ENCODE assay signal across 13 cellular contexts in the genomic region with DNA sequence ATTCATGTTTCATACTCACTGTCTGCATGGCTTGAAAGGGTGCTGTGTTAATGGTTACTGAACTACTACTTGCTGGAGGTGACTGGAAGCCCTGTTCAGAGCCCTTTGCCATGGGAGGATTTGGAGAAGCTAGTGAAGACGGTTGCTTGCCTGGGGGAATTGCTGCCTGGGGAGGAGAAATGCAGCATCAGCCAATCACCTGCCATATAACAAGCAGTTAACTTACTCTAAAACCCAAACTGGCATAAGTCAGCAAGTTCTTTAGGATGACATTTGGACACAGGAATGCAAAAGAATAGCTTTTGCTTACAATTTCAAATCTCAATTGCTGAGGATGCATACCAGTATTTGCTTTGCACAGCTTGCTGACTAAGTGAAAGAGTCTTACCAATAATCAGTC. TPM values are rescaled to one million over a fixed set of nuclear protein-coding genes. Genes with fewer than 3 reads are reported as not detected.
A peak's percentile ranks its signal among the peaks of the same experiment; 100 is the strongest.
DNase-seq lines count a peak whose midpoint lies in the region; ATAC-seq, FAIRE-seq and TF ChIP-seq lines count a peak whose summit lies in the region.
"Had no signal": no experiment of that assay in that cellular context is flagged by ENCODE, and none has a peak within 500 bp of the region (broad histone marks: within the 10 kb centered on the region; RNA-seq: fewer than 3 reads in every experiment).

No MANE protein-coding gene starts in this region.

- no peaks in the 10 kb centered on the region for H3K79me2 ChIP-seq in mesendoderm (ENCODE audit: control insufficient read depth, insufficient read depth, low read length)

- H3K56ac ChIP-seq in mesendoderm (ENCODE audit: low read length), result no peak overlapping the region

- no peak overlapping the region for H2BK15ac ChIP-seq in mesendoderm (replicated peaks; ENCODE audit: low read depth)

- no peak for FAIRE-seq in bronchial epithelial cell (lab: Jason Lieb, UNC)

- H3K4ac ChIP-seq in mesendoderm (ENCODE audit: low read depth, low read length), result no peak overlapping the region

- H2AK5ac ChIP-seq in mesendoderm (ENCODE audit: low read length), result no peak overlapping the region

- intact Hi-C loops in gastrocnemius medialis (cut with DNase I; ENCODE audit: low total_unique reads) (no loop called here), upper lobe of right lung (cut with DNase I) (no loop called here)

- H3K4me1 ChIP-seq in mesendoderm (ENCODE audit: control insufficient read depth, low read depth, low read length), result no peaks in the 10 kb centered on the region
- H3K4me1 ChIP-seq in gastrocnemius medialis, result no peaks in the 10 kb centered on the region
- H3K4me1 ChIP-seq in upper lobe of right lung, result no peaks in the 10 kb centered on the region

- no peak overlapping the region for H3K9ac ChIP-seq in mesendoderm (ENCODE audit: low read length)

- no CpG with 5 or more reads among the region's 1 CpG for WGBS in mesendoderm (ENCODE audit: extremely low coverage, insufficient coverage, low lambda C conversion rate)

- H3K36me3 ChIP-seq in bronchial epithelial cell (ENCODE audit: control insufficient read depth, insufficient read depth, low read length) (peaks cover 9% of the 10 kb centered on the region), mesendoderm (ENCODE audit: control insufficient read depth, insufficient read depth, low read length) (peaks cover 4% of the 10 kb centered on the region), gastrocnemius medialis (peaks cover 2 to 34% of the 10 kb centered on the region in 2 donors), upper lobe of right lung (peaks cover 56% of the 10 kb centered on the region)

- ATAC-seq in gastrocnemius medialis (no peak), upper lobe of right lung (no peak)
- ATAC-seq: esophagus mucosa had no signal

- H4K8ac ChIP-seq in mesendoderm (ENCODE audit: low read depth, low read length), result no peak overlapping the region

- H2BK5ac ChIP-seq in mesendoderm (ENCODE audit: low read length), result no peak overlapping the region

- TF ChIP-seq POLR2A in gastrocnemius medialis (IDR thresholded peaks at IDR 0.05), result no peak

- DNase-seq in AG20443 (ENCODE audit: low spot score), result peak; percentile 67
- peak; percentile 92 for DNase-seq in M059J (ENCODE audit: low read depth)
- DNase-seq in bronchial epithelial cell (ENCODE audit: low read depth), result peak; percentile 43
- peak; percentile 69 for DNase-seq in mesendoderm
- no peak for DNase-seq in gastrocnemius medialis
- DNase-seq in activated CD4-positive, alpha-beta T cell treated with anti-CD3 and anti-CD28 coated beads for 4 hours, result no peak
- no peak for DNase-seq in activated T-cell treated with anti-CD3 and anti-CD28 coated beads, Interleukin-2, amount 50 U/mL, for 48 hours
- no peak for DNase-seq in upper lobe of right lung
- DNase-seq: activated CD4-positive, alpha-beta T cell treated with anti-CD3 and anti-CD28 coated beads for 48 hours; CD4-positive, CD25-positive, alpha-beta regulatory T cell; NCI-H1436; NCI-H774 had no signal

- H3K27me3 ChIP-seq in bronchial epithelial cell (ENCODE audit: control insufficient read depth, insufficient read depth, low read length) (no peaks in the 10 kb centered on the region), mesendoderm (ENCODE audit: insufficient read depth, low read length, poor library complexity) (no peaks in the 10 kb centered on the region), gastrocnemius medialis (no peaks in the 10 kb centered on the region), upper lobe of right lung (no peaks in the 10 kb centered on the region)

- H3K79me1 ChIP-seq in mesendoderm (ENCODE audit: low read length), result no peaks in the 10 kb centered on the region

- H3K18ac ChIP-seq in mesendoderm (ENCODE audit: low read length), result no peak overlapping the region

- H3K27ac ChIP-seq in mesendoderm (ENCODE audit: low read depth, low read length) (no peak overlapping the region), gastrocnemius medialis (no peak overlapping the region), upper lobe of right lung (no peak overlapping the region)

- in situ Hi-C loops in gastrocnemius medialis (cut with MboI; ENCODE audit: low sequenced_read_pairs in 4 of 4), result no loop called here

- no peak overlapping the region for H4K5ac ChIP-seq in mesendoderm (ENCODE audit: low read length)

- H3K4me3 ChIP-seq in bronchial epithelial cell (ENCODE audit: low read depth, low read length), result no peak overlapping the region
- H3K4me3 ChIP-seq in mesendoderm (ENCODE audit: low read length), result no peak overlapping the region
- H3K4me3 ChIP-seq in gastrocnemius medialis, result no peak overlapping the region
- H3K4me3 ChIP-seq in upper lobe of right lung, result no peak overlapping the region

- no peak for TF ChIP-seq CTCF in bronchial epithelial cell (IDR thresholded peaks at IDR 0.05; ENCODE audit: insufficient read depth, low read length, severe bottlenecking)
- TF ChIP-seq CTCF in gastrocnemius medialis (IDR thresholded peaks at IDR 0.05 in 4 of 5, conservative IDR thresholded peaks at IDR 0.05 in 1 of 5), result no peak
- no peak for TF ChIP-seq CTCF in upper lobe of right lung (IDR thresholded peaks at IDR 0.05)

- no peaks in the 10 kb centered on the region for H3K9me3 ChIP-seq in gastrocnemius medialis
- no peaks in the 10 kb centered on the region for H3K9me3 ChIP-seq in upper lobe of right lung

- no peak overlapping the region for H2BK120ac ChIP-seq in mesendoderm (ENCODE audit: low read depth, low read length)

- H3K23ac ChIP-seq in mesendoderm (ENCODE audit: low read length), result no peak overlapping the region

- H3K4me2 ChIP-seq in mesendoderm (ENCODE audit: low read length), result no peak overlapping the region

RNA-seq across cellular contexts. Expression of a gene that starts 23.4 kb away (rescaled TPM):
- total RNA-seq in M059J (2014; rRNA removed; shearing (Covaris generic)), result 14.7 and 22.9 TPM in 2 replicates
- total RNA-seq in bronchial epithelial cell (18.7 and 25.2 TPM in 2 replicates), gastrocnemius medialis (10 to 100 TPM; 20.6 to 38.3 (median 26.1) TPM), upper lobe of right lung (48.3 TPM)
- polyA plus RNA-seq in mesendoderm (2013, experiment 1 of 2), result 23.4 TPM
- polyA plus RNA-seq in mesendoderm (2013, experiment 2 of 2), result 26.6 TPM

RNA-seq across cellular contexts. Expression of a gene that starts 35.7 kb away (rescaled TPM):
- 11.5 and 22.2 TPM in 2 replicates for total RNA-seq in M059J (2014; rRNA removed; shearing (Covaris generic))
- 26.2 and 31.9 TPM in 2 replicates for total RNA-seq in bronchial epithelial cell
- 22.2 TPM for polyA plus RNA-seq in mesendoderm (2013, experiment 1 of 2)
- polyA plus RNA-seq in mesendoderm (2013, experiment 2 of 2), result 21.9 TPM
- total RNA-seq in gastrocnemius medialis, result 10 to 100 TPM in 1 of 4 donors, 1 to 10 TPM in 3; 6.3 to 21.1 (median 7.2) TPM
- 17.2 TPM for total RNA-seq in upper lobe of right lung

Comparison
In these comparisons a context has a peak if more than half of its experiments do, and no peak if none do; other contexts are left out.
1. DNase-seq: peak in AG20443 (single experiment), M059J (single experiment), bronchial epithelial cell (single experiment) and mesendoderm (single experiment); none in gastrocnemius medialis (0 of 2), activated CD4-positive, alpha-beta T cell treated with anti-CD3 and anti-CD28 coated beads for 4 hours (0 of 2), activated T-cell treated with anti-CD3 and anti-CD28 coated beads, Interleukin-2, amount 50 U/mL, for 48 hours (0 of 2) and upper lobe of right lung (single experiment).